Comparison of ENCODE assay signal across 1 cellular context in genomic region chr9:99489043-99489378, GRCh38.
TF ChIP-seq lines count a peak whose summit lies in the region.

No MANE protein-coding gene starts in this region.

TF ChIP-seq in WTC11, 78 proteins besides CTCF, POLR2A, EP300 and RAD21 (continued from another document):
- TF ChIP-seq, protein P1, sequence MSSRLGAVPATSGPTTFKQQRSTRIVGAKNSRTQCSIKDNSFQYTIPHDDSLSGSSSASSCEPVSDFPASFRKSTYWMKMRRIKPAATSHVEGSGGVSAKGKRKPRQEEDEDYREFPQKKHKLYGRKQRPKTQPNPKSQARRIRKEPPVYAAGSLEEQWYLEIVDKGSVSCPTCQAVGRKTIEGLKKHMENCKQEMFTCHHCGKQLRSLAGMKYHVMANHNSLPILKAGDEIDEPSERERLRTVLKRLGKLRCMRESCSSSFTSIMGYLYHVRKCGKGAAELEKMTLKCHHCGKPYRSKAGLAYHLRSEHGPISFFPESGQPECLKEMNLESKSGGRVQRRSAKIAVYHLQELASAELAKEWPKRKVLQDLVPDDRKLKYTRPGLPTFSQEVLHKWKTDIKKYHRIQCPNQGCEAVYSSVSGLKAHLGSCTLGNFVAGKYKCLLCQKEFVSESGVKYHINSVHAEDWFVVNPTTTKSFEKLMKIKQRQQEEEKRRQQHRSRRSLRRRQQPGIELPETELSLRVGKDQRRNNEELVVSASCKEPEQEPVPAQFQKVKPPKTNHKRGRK (CRISPR knock-in tag; IDR thresholded peaks at IDR 0.05; ENCODE audit: borderline replicate concordance): no peak
